In genomic region chr6:2915150-2915549, GRCh38 we compare ENCODE assay signal across 26 cellular contexts.
"Had no signal": no experiment of that assay in that cellular context is flagged by ENCODE, and none has a peak within 500 bp of the region (broad histone marks: within the 10 kb centered on the region; RNA-seq: fewer than 3 reads in every experiment).

No MANE protein-coding gene starts in this region.

- H3K36me3 ChIP-seq: ascending aorta, SJSA1 had no signal

- H3K27ac ChIP-seq: ascending aorta, body of pancreas, RWPE1, SJSA1 had no signal

- H3K4me1 ChIP-seq: ascending aorta, body of pancreas, SJSA1 had no signal

- H3K27me3 ChIP-seq: ascending aorta, body of pancreas, SJSA1 had no signal

- DNase-seq: activated CD4-positive, alpha-beta T cell treated with anti-CD3 and anti-CD28 coated beads for 4 hours; activated CD8-positive, alpha-beta memory T cell treated with anti-CD3 and anti-CD28 coated beads, Interleukin-2, amount 50 U/mL, for 4 hours; activated naive CD4-positive, alpha-beta T cell treated with Interleukin-2 at 50 U/mL for 16 hours; activated naive CD8-positive, alpha-beta T cell treated with anti-CD3 and anti-CD28 coated beads, Interleukin-2, amount 50 U/mL, for 24 hours; activated T-cell treated with anti-CD3 and anti-CD28 coated beads, Interleukin-2, amount 50 U/mL, for 1 hour; amniotic stem cell; body of pancreas; central memory CD4-positive, alpha-beta T cell; MM.1S; NCI-H1105; NCI-H1436; NCI-H1694 treated with DMSO at 0.1 percent for 48 hours; NCI-H2029 treated with DMSO at 0.1 percent for 48 hours; NCI-H345; NCI-H510A; NCI-H526 treated with DMSO at 0.1 percent for 48 hours; NK-92 treated with Interleukin-12 subunit alpha and Interleukin-12 subunit beta, amount 100 ng/mL, for 24 hours; OCI-M1; Right ventricle myocardium superior had no signal

- ATAC-seq: activated CD4-positive, CD25-positive, alpha-beta regulatory T cell treated with anti-CD3 and anti-CD28 coated beads, Interleukin-2, amount 50 U/mL, for 24 hours; activated naive CD4-positive, alpha-beta T cell treated with anti-CD3 and anti-CD28 coated beads, Interleukin-2, amount 50 U/mL, for 72 hours; activated naive CD8-positive, alpha-beta T cell treated with anti-CD3 and anti-CD28 coated beads, Interleukin-2, amount 50 U/mL, for 24 hours; body of pancreas; Panc1; SK-N-SH treated with all-trans-retinoic acid at 6 μM for 48 hours had no signal

- H3K9me3 ChIP-seq: ascending aorta, body of pancreas, SJSA1 had no signal

- H3K4me3 ChIP-seq: ascending aorta, body of pancreas, SJSA1 had no signal
